1 cellular context compared by ENCODE assay signal in the genomic region with DNA sequence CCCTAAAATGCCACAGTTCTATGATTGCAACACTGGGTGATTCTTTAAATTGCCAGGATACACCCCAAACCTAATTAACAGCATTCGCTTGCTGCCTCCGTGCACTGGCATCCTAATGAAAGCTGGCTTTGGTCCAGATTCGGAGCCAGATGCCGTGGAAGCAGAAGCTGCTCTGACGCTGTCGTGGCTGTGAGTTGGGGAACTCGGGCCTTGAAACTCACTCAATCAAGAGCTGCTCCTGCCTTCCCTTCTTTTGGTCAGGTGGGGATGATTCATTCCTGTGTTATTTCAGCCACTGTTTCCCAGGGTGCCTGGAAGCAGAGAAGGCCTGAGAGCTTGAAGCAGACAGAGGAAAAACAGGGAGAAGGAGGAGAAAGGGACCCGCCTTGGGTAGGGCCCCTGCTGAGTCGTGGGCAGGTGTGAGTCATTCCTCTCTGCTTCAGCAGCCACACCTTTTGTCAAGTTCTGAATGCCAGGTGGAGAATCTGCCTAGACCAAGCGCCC.
TF ChIP-seq lines count a peak whose summit lies in the region.

No MANE protein-coding gene starts in this region.

TF ChIP-seq in GM23338, 12 proteins besides CTCF, POLR2A, EP300 and RAD21 (continued from another document):
- TF ChIP-seq, protein P1, sequence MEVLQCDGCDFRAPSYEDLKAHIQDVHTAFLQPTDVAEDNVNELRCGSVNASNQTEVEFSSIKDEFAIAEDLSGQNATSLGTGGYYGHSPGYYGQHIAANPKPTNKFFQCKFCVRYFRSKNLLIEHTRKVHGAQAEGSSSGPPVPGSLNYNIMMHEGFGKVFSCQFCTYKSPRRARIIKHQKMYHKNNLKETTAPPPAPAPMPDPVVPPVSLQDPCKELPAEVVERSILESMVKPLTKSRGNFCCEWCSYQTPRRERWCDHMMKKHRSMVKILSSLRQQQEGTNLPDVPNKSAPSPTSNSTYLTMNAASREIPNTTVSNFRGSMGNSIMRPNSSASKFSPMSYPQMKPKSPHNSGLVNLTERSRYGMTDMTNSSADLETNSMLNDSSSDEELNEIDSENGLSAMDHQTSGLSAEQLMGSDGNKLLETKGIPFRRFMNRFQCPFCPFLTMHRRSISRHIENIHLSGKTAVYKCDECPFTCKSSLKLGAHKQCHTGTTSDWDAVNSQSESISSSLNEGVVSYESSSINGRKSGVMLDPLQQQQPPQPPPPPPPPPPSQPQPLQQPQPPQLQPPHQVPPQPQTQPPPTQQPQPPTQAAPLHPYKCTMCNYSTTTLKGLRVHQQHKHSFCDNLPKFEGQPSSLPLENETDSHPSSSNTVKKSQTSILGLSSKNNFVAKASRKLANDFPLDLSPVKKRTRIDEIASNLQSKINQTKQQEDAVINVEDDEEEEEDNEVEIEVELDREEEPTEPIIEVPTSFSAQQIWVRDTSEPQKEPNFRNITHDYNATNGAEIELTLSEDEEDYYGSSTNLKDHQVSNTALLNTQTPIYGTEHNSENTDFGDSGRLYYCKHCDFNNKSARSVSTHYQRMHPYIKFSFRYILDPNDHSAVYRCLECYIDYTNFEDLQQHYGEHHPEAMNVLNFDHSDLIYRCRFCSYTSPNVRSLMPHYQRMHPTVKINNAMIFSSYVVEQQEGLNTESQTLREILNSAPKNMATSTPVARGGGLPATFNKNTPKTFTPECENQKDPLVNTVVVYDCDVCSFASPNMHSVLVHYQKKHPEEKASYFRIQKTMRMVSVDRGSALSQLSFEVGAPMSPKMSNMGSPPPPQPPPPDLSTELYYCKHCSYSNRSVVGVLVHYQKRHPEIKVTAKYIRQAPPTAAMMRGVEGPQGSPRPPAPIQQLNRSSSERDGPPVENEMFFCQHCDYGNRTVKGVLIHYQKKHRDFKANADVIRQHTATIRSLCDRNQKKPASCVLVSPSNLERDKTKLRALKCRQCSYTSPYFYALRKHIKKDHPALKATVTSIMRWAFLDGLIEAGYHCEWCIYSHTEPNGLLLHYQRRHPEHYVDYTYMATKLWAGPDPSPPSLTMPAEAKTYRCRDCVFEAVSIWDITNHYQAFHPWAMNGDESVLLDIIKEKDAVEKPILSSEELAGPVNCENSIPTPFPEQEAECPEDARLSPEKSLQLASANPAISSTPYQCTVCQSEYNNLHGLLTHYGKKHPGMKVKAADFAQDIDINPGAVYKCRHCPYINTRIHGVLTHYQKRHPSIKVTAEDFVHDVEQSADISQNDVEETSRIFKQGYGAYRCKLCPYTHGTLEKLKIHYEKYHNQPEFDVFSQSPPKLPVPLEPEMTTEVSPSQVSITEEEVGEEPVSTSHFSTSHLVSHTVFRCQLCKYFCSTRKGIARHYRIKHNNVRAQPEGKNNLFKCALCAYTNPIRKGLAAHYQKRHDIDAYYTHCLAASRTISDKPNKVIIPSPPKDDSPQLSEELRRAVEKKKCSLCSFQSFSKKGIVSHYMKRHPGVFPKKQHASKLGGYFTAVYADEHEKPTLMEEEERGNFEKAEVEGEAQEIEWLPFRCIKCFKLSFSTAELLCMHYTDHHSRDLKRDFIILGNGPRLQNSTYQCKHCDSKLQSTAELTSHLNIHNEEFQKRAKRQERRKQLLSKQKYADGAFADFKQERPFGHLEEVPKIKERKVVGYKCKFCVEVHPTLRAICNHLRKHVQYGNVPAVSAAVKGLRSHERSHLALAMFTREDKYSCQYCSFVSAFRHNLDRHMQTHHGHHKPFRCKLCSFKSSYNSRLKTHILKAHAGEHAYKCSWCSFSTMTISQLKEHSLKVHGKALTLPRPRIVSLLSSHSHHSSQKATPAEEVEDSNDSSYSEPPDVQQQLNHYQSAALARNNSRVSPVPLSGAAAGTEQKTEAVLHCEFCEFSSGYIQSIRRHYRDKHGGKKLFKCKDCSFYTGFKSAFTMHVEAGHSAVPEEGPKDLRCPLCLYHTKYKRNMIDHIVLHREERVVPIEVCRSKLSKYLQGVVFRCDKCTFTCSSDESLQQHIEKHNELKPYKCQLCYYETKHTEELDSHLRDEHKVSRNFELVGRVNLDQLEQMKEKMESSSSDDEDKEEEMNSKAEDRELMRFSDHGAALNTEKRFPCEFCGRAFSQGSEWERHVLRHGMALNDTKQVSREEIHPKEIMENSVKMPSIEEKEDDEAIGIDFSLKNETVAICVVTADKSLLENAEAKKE (CRISPR knock-in tag; IDR thresholded peaks at IDR 0.05) = peak; percentile 73
TF ChIP-seq in GM23338: peak in this region for 1.
